9 cellular contexts compared by ENCODE assay signal in genomic region chr3:171183042-171183441, GRCh38.
DNase-seq lines count a peak whose midpoint lies in the region; ATAC-seq, FAIRE-seq and TF ChIP-seq lines count a peak whose summit lies in the region.
"Had no signal": no experiment of that assay in that cellular context is flagged by ENCODE, and none has a peak within 500 bp of the region (broad histone marks: within the 10 kb centered on the region; RNA-seq: fewer than 3 reads in every experiment).

No MANE protein-coding gene starts in this region.

- H3K27ac Mint-ChIP-seq in stimulated activated naive B cell treated with anti-CD40 and anti-IgM and Interleukin-4, amounts not matched to agents 10 μg/mL and 1 μg/mL and 100 μg/mL, for 72 hours, result no peak overlapping the region

- no peak for TF ChIP-seq POLR2A in adrenal gland (IDR thresholded peaks at IDR 0.05)

- H3K27ac ChIP-seq in adrenal gland, result peak overlapping the region in 1 of 5 donors; percentile 5

- peak; percentile 43 for DNase-seq in ACHN
- DNase-seq in HUDEP-2 (lab: John Stamatoyannopoulos, UW; ENCODE audit: unreplicated experiment in 76 of 76), result peak in 72 of 76 experiments; percentile 9 to 80 (median 47)
- DNase-seq in adrenal gland, result peak in 6 of 7 donors; percentile 32 to 73 (median 56)
- peak; percentile 30 for DNase-seq in kidney tubule cell (ENCODE audit: low spot score)
- DNase-seq in stimulated activated naive B cell treated with anti-CD40 and anti-IgM and Interleukin-4, amounts not matched to agents 10 μg/mL and 1 μg/mL and 100 μg/mL, for 72 hours, result no peak
- no peak for DNase-seq in HTR-8/SVneo (ENCODE audit: insufficient read length, low spot score)
- DNase-seq: DMS79 treated with DMSO at 0.1 percent for 48 hours had no signal

- TF ChIP-seq CTCF in adrenal gland (IDR thresholded peaks at IDR 0.05), result peak in 5 of 6 experiments; percentile 38 to 69 (median 49)

- intact Hi-C loops in adrenal gland (cut with DNase I), result loop anchor here (10.0 kb wide), 2 partner anchors 128 to 382 kb away; no protein-coding TSS in a partner anchor

- 35 to 52% (median 49%) methylated on average over 4 of the region's 4 CpGs for WGBS in adrenal gland, 4 donors

- in situ Hi-C loops in ACHN (cut with HindIII; ENCODE audit: low pct_ligation_motif_present, low pct_unique_long_range_greater_than_20kb, low sequenced_read_pairs), result no loop called here

- no peaks in the 10 kb centered on the region for H3K36me3 ChIP-seq in adrenal gland (replicated peaks in 1 of 2)

- no peaks in the 10 kb centered on the region for H3K9me3 ChIP-seq in adrenal gland (replicated peaks in 1 of 3)

- H3K4me3 ChIP-seq in adrenal gland, result no peak overlapping the region

- no peak for FAIRE-seq in HTR-8/SVneo (lab: Jason Lieb, UNC)

- H3K27me3 Mint-ChIP-seq in stimulated activated naive B cell treated with anti-CD40 and anti-IgM and Interleukin-4, amounts not matched to agents 10 μg/mL and 1 μg/mL and 100 μg/mL, for 72 hours, result no peaks in the 10 kb centered on the region

- no peak overlapping the region for H3K4me3 Mint-ChIP-seq in stimulated activated naive B cell treated with anti-CD40 and anti-IgM and Interleukin-4, amounts not matched to agents 10 μg/mL and 1 μg/mL and 100 μg/mL, for 72 hours

- no peaks in the 10 kb centered on the region for H3K27me3 ChIP-seq in adrenal gland

- no peaks in the 10 kb centered on the region for H3K9me3 Mint-ChIP-seq in stimulated activated naive B cell treated with anti-CD40 and anti-IgM and Interleukin-4, amounts not matched to agents 10 μg/mL and 1 μg/mL and 100 μg/mL, for 72 hours

- ATAC-seq in HG02840 (IDR thresholded peaks at IDR 0.05; ENCODE audit: low FRiP score, unreplicated experiment), result no peak
- no peak for ATAC-seq in stimulated activated naive B cell treated with anti-CD40 and anti-IgM and Interleukin-4, amounts not matched to agents 10 μg/mL and 1 μg/mL and 100 μg/mL, for 72 hours (replicated peaks)
- ATAC-seq in HG02642 (IDR thresholded peaks at IDR 0.05; ENCODE audit: poor library complexity, unreplicated experiment), result no peak

- H3K4me1 Mint-ChIP-seq in stimulated activated naive B cell treated with anti-CD40 and anti-IgM and Interleukin-4, amounts not matched to agents 10 μg/mL and 1 μg/mL and 100 μg/mL, for 72 hours, result no peaks in the 10 kb centered on the region

- H3K36me3 Mint-ChIP-seq in stimulated activated naive B cell treated with anti-CD40 and anti-IgM and Interleukin-4, amounts not matched to agents 10 μg/mL and 1 μg/mL and 100 μg/mL, for 72 hours, result no peaks in the 10 kb centered on the region

- H3K4me1 ChIP-seq in adrenal gland (replicated peaks in 1 of 2), result peaks cover 16 to 24% of the 10 kb centered on the region in 2 donors

Comparison
In these comparisons a context has a peak if more than half of its experiments do, and no peak if none do; other contexts are left out.
1. DNase-seq: peak in ACHN (single experiment), HUDEP-2 (72 of 76), adrenal gland (6 of 7) and kidney tubule cell (single experiment); none in stimulated activated naive B cell treated with anti-CD40 and anti-IgM and Interleukin-4, amounts not matched to agents 10 μg/mL and 1 μg/mL and 100 μg/mL, for 72 hours (single experiment) and HTR-8/SVneo (single experiment).